In genomic region chr3:73950781-73951180, GRCh38 we compare ENCODE assay signal across 20 cellular contexts.
"Had no signal": no experiment of that assay in that cellular context is flagged by ENCODE, and none has a peak within 500 bp of the region (broad histone marks: within the 10 kb centered on the region; RNA-seq: fewer than 3 reads in every experiment).

No MANE protein-coding gene starts in this region.

- H3K4me3 ChIP-seq: colonic mucosa, dorsolateral prefrontal cortex, gastroesophageal sphincter, hepatocyte, ovary, right lobe of liver, testis had no signal

- ATAC-seq: activated CD8-positive, alpha-beta T cell treated with anti-CD3 and anti-CD28 coated beads for 36 hours; activated naive CD4-positive, alpha-beta T cell treated with anti-CD3 and anti-CD28 coated beads, Interleukin-2, amount 50 U/mL, for 72 hours; activated T-cell treated with anti-CD3 and anti-CD28 coated beads, Interleukin-2, amount 50 U/mL, for 72 hours; gastroesophageal sphincter; left cardiac atrium; right lobe of liver had no signal

- H3K9me3 ChIP-seq: colonic mucosa, gastroesophageal sphincter, ovary, right lobe of liver, testis had no signal

- H3K27me3 ChIP-seq: colonic mucosa, dorsolateral prefrontal cortex, gastroesophageal sphincter, hepatocyte, ovary, right lobe of liver, testis had no signal

- H3K36me3 ChIP-seq: colonic mucosa, gastroesophageal sphincter, ovary, right lobe of liver had no signal

- DNase-seq: activated B cell treated with CpG ODN at 0.5 μM for 24 hours; activated CD4-positive, alpha-beta T cell treated with anti-CD3 and anti-CD28 coated beads, Interleukin-2, amount 50 U/mL, for 1 hour; activated CD8-positive, alpha-beta T cell treated with anti-CD3 and anti-CD28 coated beads for 36 hours; activated naive CD4-positive, alpha-beta T cell; activated T-cell treated with anti-CD3 and anti-CD28 coated beads, Interleukin-2, amount 50 U/mL, for 72 hours; colonic mucosa; dorsolateral prefrontal cortex; left cardiac atrium; mammary epithelial cell; naive B cell; nephron progenitor cell; ovary; right lobe of liver; stimulated activated CD4-positive, alpha-beta T cell treated with anti-CD3 and anti-CD28 coated beads, Interleukin-2, amount 100 ng/mL, for 48 hours; stimulated activated naive CD4-positive, alpha-beta T cell treated with Interleukin-2 at 50 U/mL for 16 hours; testis; trophoblast cell had no signal

- H3K4me1 ChIP-seq: colonic mucosa, gastroesophageal sphincter, right lobe of liver, testis had no signal
